ENCODE assay signal across 25 cellular contexts in genomic region chr14:55851961-55852360, GRCh38.
"Had no signal": no experiment of that assay in that cellular context is flagged by ENCODE, and none has a peak within 500 bp of the region (broad histone marks: within the 10 kb centered on the region; RNA-seq: fewer than 3 reads in every experiment).

No MANE protein-coding gene starts in this region.

- H3K27me3 Mint-ChIP-seq: activated B cell treated with CpG ODN at 0.5 μM for 24 hours; activated naive CD8-positive, alpha-beta T cell; progenitor cell of endocrine pancreas; T-helper 17 cell had no signal

- DNase-seq: activated B cell treated with CpG ODN at 0.5 μM for 24 hours; activated CD4-positive, alpha-beta T cell treated with anti-CD3 and anti-CD28 coated beads for 36 hours; activated CD4-positive, alpha-beta T cell treated with anti-CD3 and anti-CD28 coated beads, Interleukin-2, amount 50 U/mL, for 4 hours; activated CD8-positive, alpha-beta memory T cell treated with anti-CD3 and anti-CD28 coated beads for 24 hours; activated CD8-positive, alpha-beta memory T cell treated with anti-CD3 and anti-CD28 coated beads, Interleukin-2, amount 50 U/mL, for 4 hours; activated T-cell treated with anti-CD3 and anti-CD28 coated beads, Interleukin-2, amount 50 U/mL, for 24 hours; brain microvascular endothelial cell; esophagus squamous epithelium; islet precursor cell; natural killer cell; stimulated activated CD4-positive, alpha-beta T cell treated with anti-CD3 and anti-CD28 coated beads, Interleukin-15, amount 100 ng/mL, for 24 hours; stimulated activated CD4-positive, alpha-beta T cell treated with anti-CD3 and anti-CD28 coated beads, Interleukin-2, amount 100 ng/mL, for 48 hours; stimulated activated CD8-positive, alpha-beta memory T cell treated with anti-CD3 and anti-CD28 coated beads, Interleukin-4, amount 100 ng/mL, for 48 hours; stimulated activated naive B cell treated with anti-CD40 and anti-IgM and Interleukin-4, amounts not matched to agents 10 μg/mL and 1 μg/mL and 100 μg/mL, for 72 hours; T-helper 17 cell; transverse colon had no signal

- H3K9me3 ChIP-seq: adrenal gland, ascending aorta, esophagus squamous epithelium, gastroesophageal sphincter, transverse colon had no signal

- H3K4me1 Mint-ChIP-seq: activated B cell treated with CpG ODN at 0.5 μM for 24 hours; central memory CD8-positive, alpha-beta T cell; natural killer cell; T-helper 17 cell had no signal

- ATAC-seq: activated CD4-positive, alpha-beta T cell treated with anti-CD3 and anti-CD28 coated beads for 36 hours; activated T-helper 17 cell treated with anti-CD3 and anti-CD28 coated beads, Interleukin-2, amount 50 U/mL, for 72 hours; natural killer cell; stimulated activated naive B cell treated with anti-CD40 and anti-IgM and Interleukin-4, amounts not matched to agents 10 μg/mL and 1 μg/mL and 100 μg/mL, for 72 hours; T-helper 17 cell had no signal

- H3K36me3 Mint-ChIP-seq: activated naive CD8-positive, alpha-beta T cell; natural killer cell; stimulated activated naive B cell treated with anti-CD40 and anti-IgM and Interleukin-4, amounts not matched to agents 10 μg/mL and 1 μg/mL and 100 μg/mL, for 72 hours had no signal

- H3K4me3 ChIP-seq: adrenal gland, ascending aorta, coronary artery, esophagus squamous epithelium, gastroesophageal sphincter, lung, transverse colon had no signal

- H3K4me3 Mint-ChIP-seq: activated B cell treated with CpG ODN at 0.5 μM for 24 hours; activated CD4-positive, alpha-beta T cell treated with anti-CD3 and anti-CD28 coated beads for 36 hours; activated naive CD8-positive, alpha-beta T cell; activated T-cell treated with anti-CD3 and anti-CD28 coated beads, Interleukin-2, amount 50 U/mL, for 24 hours; activated T-helper 17 cell treated with anti-CD3 and anti-CD28 coated beads, Interleukin-2, amount 50 U/mL, for 72 hours; central memory CD8-positive, alpha-beta T cell; natural killer cell; stimulated activated naive B cell treated with anti-CD40 and anti-IgM and Interleukin-4, amounts not matched to agents 10 μg/mL and 1 μg/mL and 100 μg/mL, for 72 hours; T-helper 17 cell had no signal

- H3K27ac ChIP-seq: adrenal gland, ascending aorta, brain microvascular endothelial cell, coronary artery, gastroesophageal sphincter, transverse colon had no signal

- H3K27me3 ChIP-seq: adrenal gland, ascending aorta, brain microvascular endothelial cell, esophagus squamous epithelium, gastroesophageal sphincter, transverse colon had no signal

- H3K27ac Mint-ChIP-seq: activated B cell treated with CpG ODN at 0.5 μM for 24 hours; activated CD4-positive, alpha-beta T cell treated with anti-CD3 and anti-CD28 coated beads for 36 hours; activated naive CD8-positive, alpha-beta T cell; activated T-cell treated with anti-CD3 and anti-CD28 coated beads, Interleukin-2, amount 50 U/mL, for 24 hours; activated T-helper 17 cell treated with anti-CD3 and anti-CD28 coated beads, Interleukin-2, amount 50 U/mL, for 72 hours; natural killer cell; progenitor cell of endocrine pancreas; stimulated activated naive B cell treated with anti-CD40 and anti-IgM and Interleukin-4, amounts not matched to agents 10 μg/mL and 1 μg/mL and 100 μg/mL, for 72 hours; T-helper 17 cell had no signal

- H3K9me3 Mint-ChIP-seq: activated B cell treated with CpG ODN at 0.5 μM for 24 hours; activated T-cell treated with anti-CD3 and anti-CD28 coated beads, Interleukin-2, amount 50 U/mL, for 24 hours; activated T-helper 17 cell treated with anti-CD3 and anti-CD28 coated beads, Interleukin-2, amount 50 U/mL, for 72 hours; central memory CD8-positive, alpha-beta T cell; natural killer cell had no signal

- H3K36me3 ChIP-seq: adrenal gland, ascending aorta, brain microvascular endothelial cell, esophagus squamous epithelium, gastroesophageal sphincter, transverse colon had no signal
